In the genomic region with DNA sequence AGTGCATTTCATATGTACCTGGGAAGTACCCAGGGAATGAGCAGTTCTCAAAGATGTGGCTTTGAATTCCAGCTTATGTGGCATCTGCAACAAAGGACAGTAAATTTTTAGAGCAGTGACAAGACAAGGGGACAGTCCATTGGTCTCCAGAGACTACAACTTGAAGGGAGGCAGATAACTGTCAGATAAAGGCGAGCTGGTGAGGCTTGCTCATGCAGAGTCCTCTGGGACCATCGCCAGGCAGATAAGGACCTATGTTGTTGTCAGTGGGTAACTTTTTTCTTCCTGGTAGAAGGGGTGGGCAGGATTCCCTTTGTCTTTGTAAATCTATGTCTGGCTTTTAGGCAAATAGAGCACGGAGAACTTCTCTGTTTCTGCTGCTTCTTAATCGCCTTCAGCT, we compare ENCODE assay signal across 28 cellular contexts.
"Had no signal": no experiment of that assay in that cellular context is flagged by ENCODE, and none has a peak within 500 bp of the region (broad histone marks: within the 10 kb centered on the region; RNA-seq: fewer than 3 reads in every experiment).

No MANE protein-coding gene starts in this region.

- DNase-seq: activated B cell treated with CpG ODN at 0.5 μM for 24 hours; activated CD4-positive, alpha-beta T cell treated with anti-CD3 and anti-CD28 coated beads, Interleukin-2, amount 50 U/mL, for 1 hour; activated CD8-positive, alpha-beta T cell treated with anti-CD3 and anti-CD28 coated beads for 36 hours; activated naive CD8-positive, alpha-beta T cell treated with anti-CD3 and anti-CD28 coated beads, Interleukin-2, amount 50 U/mL, for 24 hours; activated T-cell treated with anti-CD3 and anti-CD28 coated beads, Interleukin-2, amount 50 U/mL, for 4 hours; central memory CD4-positive, alpha-beta T cell; foreskin fibroblast; head of caudate nucleus; hippocampal formation; immature natural killer cell; kidney; naive thymus-derived CD8-positive, alpha-beta T cell; occipital lobe; stimulated activated CD4-positive, alpha-beta T cell treated with anti-CD3 and anti-CD28 coated beads, Interleukin-1b, Interleukin-23, amount 100 ng/mL, for 48 hours; stimulated activated CD4-positive, alpha-beta T cell treated with anti-CD3 and anti-CD28 coated beads, Interleukin-4, amount 100 ng/mL, for 4 hours; stimulated activated CD8-positive, alpha-beta memory T cell treated with anti-CD3 and anti-CD28 coated beads, Interleukin-4, amount 100 ng/mL, for 48 hours; stimulated activated naive CD8-positive, alpha-beta T cell treated with anti-CD3 and anti-CD28 coated beads, Interleukin-15, amount 100 ng/mL, for 72 hours; substantia nigra; T-helper 9 cell; thyroid gland; upper lobe of left lung had no signal

- H3K9ac ChIP-seq: parathyroid adenoma had no signal

- H3K79me2 ChIP-seq: parathyroid adenoma had no signal

- FAIRE-seq: kidney, TTC549 had no signal

- H3K4me3 ChIP-seq: breast epithelium, right atrium auricular region, smooth muscle cell, thyroid gland, upper lobe of left lung had no signal

- H2AFZ ChIP-seq: parathyroid adenoma had no signal

- H3K36me3 ChIP-seq: breast epithelium, right atrium auricular region, thyroid gland, upper lobe of left lung had no signal

- H3K4me1 ChIP-seq: breast epithelium, parathyroid adenoma, right atrium auricular region, upper lobe of left lung had no signal

- H3K27me3 ChIP-seq: breast epithelium, right atrium auricular region, thyroid gland, upper lobe of left lung had no signal

- ATAC-seq: activated CD8-positive, alpha-beta T cell treated with anti-CD3 and anti-CD28 coated beads for 36 hours; activated naive CD8-positive, alpha-beta T cell treated with anti-CD3 and anti-CD28 coated beads, Interleukin-2, amount 50 U/mL, for 24 hours; activated T-cell treated with anti-CD3 and anti-CD28 coated beads, Interleukin-2, amount 50 U/mL, for 4 hours; esophagus mucosa; naive thymus-derived CD8-positive, alpha-beta T cell; stimulated activated memory B cell treated with anti-CD40 and anti-IgM and Interleukin-4, amounts not matched to agents 10 μg/mL and 1 μg/mL and 100 μg/mL, for 72 hours; stimulated activated naive CD8-positive, alpha-beta T cell treated with anti-CD3 and anti-CD28 coated beads, Interleukin-15, amount 100 ng/mL, for 72 hours had no signal

- H3K4me2 ChIP-seq: smooth muscle cell had no signal

- H3K9me3 ChIP-seq: breast epithelium, right atrium auricular region, thyroid gland, upper lobe of left lung had no signal

- H3K27ac ChIP-seq: breast epithelium, parathyroid adenoma, right atrium auricular region, thyroid gland, upper lobe of left lung had no signal
